In the genomic region with DNA sequence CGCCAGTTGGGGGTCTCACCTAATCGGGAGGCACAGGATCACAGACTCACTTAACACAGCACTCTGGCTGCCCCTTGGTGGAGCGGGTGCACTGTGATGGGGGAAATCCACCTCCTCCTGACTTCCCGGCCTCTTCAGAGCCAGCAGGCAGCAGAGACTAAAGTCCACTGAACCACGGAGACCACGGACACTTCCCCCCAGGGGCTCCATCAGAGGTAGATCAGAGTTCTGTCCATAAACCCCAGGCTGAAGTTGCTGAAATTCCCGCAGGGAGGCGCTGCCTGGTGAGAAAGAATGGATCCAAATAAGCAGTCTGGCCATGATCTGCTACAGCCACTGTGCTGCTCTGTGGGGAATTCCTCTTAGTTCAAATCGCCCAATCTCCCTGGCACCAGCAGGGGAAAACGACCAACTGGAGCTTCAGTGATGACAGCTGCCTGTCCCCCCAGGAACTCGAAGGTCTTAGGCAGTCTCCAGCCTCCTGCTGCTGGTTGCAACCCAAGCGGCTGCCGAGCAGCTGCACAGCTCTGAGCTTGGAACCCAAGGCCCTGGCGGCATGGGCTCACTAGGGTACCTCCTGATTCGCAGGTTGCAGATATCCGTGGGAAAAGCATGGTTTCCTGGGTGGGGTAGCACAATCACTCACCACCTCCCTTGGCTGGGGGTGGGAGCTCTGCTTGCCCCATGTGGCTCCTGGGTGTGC, we compare ENCODE assay signal across 28 cellular contexts.
"Had no signal": no experiment of that assay in that cellular context is flagged by ENCODE, and none has a peak within 500 bp of the region (broad histone marks: within the 10 kb centered on the region; RNA-seq: fewer than 3 reads in every experiment).

No MANE protein-coding gene starts in this region.

- H3K9me3 Mint-ChIP-seq: activated CD4-positive, alpha-beta memory T cell treated with anti-CD3 and anti-CD28 coated beads for 36 hours; activated CD4-positive, alpha-beta T cell treated with anti-CD3 and anti-CD28 coated beads, Interleukin-2, amount 10 ng/mL, durations not matched to agents 24 days and 14 days; activated T-cell treated with anti-CD3 and anti-CD28 coated beads, Interleukin-2, amount 50 U/mL, for 24 hours had no signal

- H3K27ac ChIP-seq: body of pancreas, coronary artery, dorsolateral prefrontal cortex had no signal

- H3K4me3 Mint-ChIP-seq: activated CD4-positive, alpha-beta memory T cell treated with anti-CD3 and anti-CD28 coated beads for 36 hours; activated CD4-positive, alpha-beta T cell treated with anti-CD3 and anti-CD28 coated beads for 36 hours; activated CD4-positive, alpha-beta T cell treated with anti-CD3 and anti-CD28 coated beads, Interleukin-2, amount 10 ng/mL, durations not matched to agents 24 days and 14 days; activated CD8-positive, alpha-beta memory T cell treated with anti-CD3 and anti-CD28 coated beads, Interleukin-2, amount 10 ng/mL, durations not matched to agents 7 days and 5 days; activated CD8-positive, alpha-beta T cell treated with anti-CD3 and anti-CD28 coated beads, Interleukin-2, amount 10 ng/mL, durations not matched to agents 7 days and 5 days; activated naive CD8-positive, alpha-beta T cell; activated T-cell treated with anti-CD3 and anti-CD28 coated beads, Interleukin-2, amount 50 U/mL, for 24 hours; activated T-cell treated with anti-CD3 and anti-CD28 coated beads, Interleukin-2, amount 50 U/mL, for 72 hours; dendritic cell treated with granulocyte-macrophage colony-stimulating factor and Interleukin-4, amounts not matched to agents 40 ng/mL and 50 ng/mL, for 4 days; endodermal cell had no signal

- H3K27me3 Mint-ChIP-seq: activated CD4-positive, alpha-beta memory T cell treated with anti-CD3 and anti-CD28 coated beads for 36 hours; activated CD4-positive, alpha-beta T cell treated with anti-CD3 and anti-CD28 coated beads for 36 hours; activated CD4-positive, alpha-beta T cell treated with anti-CD3 and anti-CD28 coated beads, Interleukin-2, amount 10 ng/mL, durations not matched to agents 24 days and 14 days; activated CD8-positive, alpha-beta memory T cell treated with anti-CD3 and anti-CD28 coated beads, Interleukin-2, amount 10 ng/mL, durations not matched to agents 7 days and 5 days; activated naive CD8-positive, alpha-beta T cell; dendritic cell treated with granulocyte-macrophage colony-stimulating factor and Interleukin-4, amounts not matched to agents 40 ng/mL and 50 ng/mL, for 4 days had no signal

- H3K4me1 ChIP-seq: body of pancreas had no signal

- H3K36me3 Mint-ChIP-seq: activated CD4-positive, alpha-beta memory T cell treated with anti-CD3 and anti-CD28 coated beads for 36 hours; activated CD8-positive, alpha-beta memory T cell treated with anti-CD3 and anti-CD28 coated beads, Interleukin-2, amount 10 ng/mL, durations not matched to agents 7 days and 5 days; activated naive CD8-positive, alpha-beta T cell had no signal

- H3K4me1 Mint-ChIP-seq: activated CD4-positive, alpha-beta T cell treated with anti-CD3 and anti-CD28 coated beads for 36 hours; activated CD4-positive, alpha-beta T cell treated with anti-CD3 and anti-CD28 coated beads, Interleukin-2, amount 10 ng/mL, durations not matched to agents 24 days and 14 days; activated CD8-positive, alpha-beta memory T cell treated with anti-CD3 and anti-CD28 coated beads, Interleukin-2, amount 10 ng/mL, durations not matched to agents 7 days and 5 days; endodermal cell had no signal

- H3K4me3 ChIP-seq: body of pancreas, coronary artery, dorsolateral prefrontal cortex had no signal

- ATAC-seq: activated CD4-positive, alpha-beta T cell treated with anti-CD3 and anti-CD28 coated beads for 36 hours; activated CD8-positive, alpha-beta memory T cell treated with anti-CD3 and anti-CD28 coated beads, Interleukin-2, amount 10 ng/mL, durations not matched to agents 7 days and 5 days; activated CD8-positive, alpha-beta T cell treated with anti-CD3 and anti-CD28 coated beads, Interleukin-2, amount 10 ng/mL, durations not matched to agents 7 days and 5 days; activated T-cell treated with anti-CD3 and anti-CD28 coated beads, Interleukin-2, amount 50 U/mL, for 72 hours; body of pancreas; esophagus mucosa had no signal

- DNase-seq: activated CD4-positive, alpha-beta memory T cell treated with anti-CD3 and anti-CD28 coated beads for 36 hours; activated CD4-positive, alpha-beta T cell treated with anti-CD3 and anti-CD28 coated beads for 36 hours; activated CD4-positive, alpha-beta T cell treated with anti-CD3 and anti-CD28 coated beads, Interleukin-2, amount 10 ng/mL, durations not matched to agents 24 days and 14 days; activated CD4-positive, CD25-positive, alpha-beta regulatory T cell; activated CD4-positive, CD25-positive, alpha-beta regulatory T cell treated with anti-CD3 and anti-CD28 coated beads, Interleukin-2, amount 50 U/mL, for 72 hours; activated CD8-positive, alpha-beta memory T cell treated with anti-CD3 and anti-CD28 coated beads, Interleukin-2, amount 10 ng/mL, durations not matched to agents 7 days and 5 days; activated CD8-positive, alpha-beta memory T cell treated with anti-CD3 and anti-CD28 coated beads, Interleukin-2, amount 50 U/mL, for 48 hours; activated CD8-positive, alpha-beta T cell treated with anti-CD3 and anti-CD28 coated beads, Interleukin-2, amount 10 ng/mL, durations not matched to agents 7 days and 5 days; activated gamma-delta T cell treated with Interleukin-2 at 50 U/mL for 16 hours; activated naive CD4-positive, alpha-beta T cell treated with anti-CD3 and anti-CD28 coated beads, Interleukin-2, amount 50 U/mL, for 16 hours; activated naive CD4-positive, alpha-beta T cell treated with Interleukin-2 at 50 U/mL for 16 hours; activated T-cell treated with anti-CD3 and anti-CD28 coated beads for 4 hours; activated T-cell treated with anti-CD3 and anti-CD28 coated beads, Interleukin-2, amount 50 U/mL, for 24 hours; activated T-cell treated with anti-CD3 and anti-CD28 coated beads, Interleukin-2, amount 50 U/mL, for 72 hours; amniotic stem cell; anterior cingulate cortex; body of pancreas; caudate nucleus; dorsolateral prefrontal cortex; effector memory CD4-positive, alpha-beta T cell; endodermal cell; foreskin fibroblast; head of caudate nucleus; T-helper 2 cell had no signal

- H3K27ac Mint-ChIP-seq: activated CD4-positive, alpha-beta memory T cell treated with anti-CD3 and anti-CD28 coated beads for 36 hours; activated CD4-positive, alpha-beta T cell treated with anti-CD3 and anti-CD28 coated beads for 36 hours; activated CD4-positive, alpha-beta T cell treated with anti-CD3 and anti-CD28 coated beads, Interleukin-2, amount 10 ng/mL, durations not matched to agents 24 days and 14 days; activated CD8-positive, alpha-beta memory T cell treated with anti-CD3 and anti-CD28 coated beads, Interleukin-2, amount 10 ng/mL, durations not matched to agents 7 days and 5 days; activated CD8-positive, alpha-beta T cell treated with anti-CD3 and anti-CD28 coated beads, Interleukin-2, amount 10 ng/mL, durations not matched to agents 7 days and 5 days; activated naive CD8-positive, alpha-beta T cell; activated T-cell treated with anti-CD3 and anti-CD28 coated beads, Interleukin-2, amount 50 U/mL, for 24 hours; activated T-cell treated with anti-CD3 and anti-CD28 coated beads, Interleukin-2, amount 50 U/mL, for 72 hours; dendritic cell treated with granulocyte-macrophage colony-stimulating factor and Interleukin-4, amounts not matched to agents 40 ng/mL and 50 ng/mL, for 4 days; endodermal cell had no signal

- H3K27me3 ChIP-seq: body of pancreas had no signal
